ENCODE assay signal across 16 cellular contexts in genomic region chr2:54468643-54469042, GRCh38. TPM values are rescaled to one million over a fixed set of nuclear protein-coding genes. Genes with fewer than 3 reads are reported as not detected.
DNase-seq lines count a peak whose midpoint lies in the region; ATAC-seq and TF ChIP-seq lines count a peak whose summit lies in the region.
"Had no signal": no experiment of that assay in that cellular context is flagged by ENCODE, and none has a peak within 500 bp of the region (broad histone marks: within the 10 kb centered on the region; RNA-seq: fewer than 3 reads in every experiment).

No MANE protein-coding gene starts in this region.

- H3K4me3 ChIP-seq in suprapubic skin = no peak overlapping the region
- H3K4me3 ChIP-seq in right lobe of liver = no peak overlapping the region
- H3K4me3 ChIP-seq in neuronal stem cell (ENCODE audit: low read length in 2 of 2) = no peak overlapping the region

- H2BK15ac ChIP-seq in neuronal stem cell (ENCODE audit: low read length) = no peak overlapping the region

- peak; percentile 39 for DNase-seq in EL
- DNase-seq in WTC11 (ENCODE audit: low spot score) = no peak
- DNase-seq in glutamatergic neuron = no peak
- no peak for DNase-seq in suprapubic skin (ENCODE audit: low spot score in 2 of 2)
- DNase-seq in NCI-H2196 treated with DMSO at 0.1 percent for 48 hours (lab: John Stamatoyannopoulos, UW; ENCODE audit: unreplicated experiment) = no peak
- DNase-seq in right lobe of liver = no peak
- DNase-seq in neuronal stem cell (ENCODE audit: low spot score) = no peak
- DNase-seq: activated CD8-positive, alpha-beta T cell treated with anti-CD3 and anti-CD28 coated beads, Interleukin-2, amount 10 ng/mL, durations not matched to agents 7 days and 5 days; activated effector memory CD4-positive, alpha-beta T cell treated with anti-CD3 and anti-CD28 coated beads, Interleukin-2, amount 50 U/mL, for 16 hours; CD4-positive, alpha-beta memory T cell; H9; Karpas-422; mammary epithelial cell; NCI-H146 had no signal

- no peak overlapping the region for H3K9ac ChIP-seq in neuronal stem cell (ENCODE audit: low read depth, low read length, poor library complexity)

- 47% methylated on average over 2 of the region's 2 CpGs for WGBS in suprapubic skin
- WGBS in right lobe of liver (ENCODE audit: insufficient coverage, low coverage, low lambda C conversion rate, missing lambda C conversion rate) = 86% methylated on average over 2 of the region's 2 CpGs
- WGBS in neuronal stem cell (ENCODE audit: extremely low coverage in 2 of 2, insufficient read length in 2 of 2, insufficient replicate concordance in 1 of 2), 2 donors = no CpG with 5 or more reads among the region's 2 CpGs

- no peaks in the 10 kb centered on the region for H3K27me3 Mint-ChIP-seq in WTC11 (ENCODE audit: low read depth)
- peaks cover 3% of the 10 kb centered on the region for H3K27me3 Mint-ChIP-seq in glutamatergic neuron (ENCODE audit: unreplicated experiment)

- TF ChIP-seq CTCF in WTC11 (IDR thresholded peaks at IDR 0.05) (no peak), glutamatergic neuron (IDR thresholded peaks at IDR 0.05; ENCODE audit: partially characterized antibody, unreplicated experiment) (no peak), suprapubic skin (IDR thresholded peaks at IDR 0.05) (no peak), right lobe of liver (IDR thresholded peaks at IDR 0.05) (no peak)

- H3K36me3 ChIP-seq in suprapubic skin (no peaks in the 10 kb centered on the region), right lobe of liver (no peaks in the 10 kb centered on the region), neuronal stem cell (replicated peaks in 1 of 2; ENCODE audit: control insufficient read depth in 2 of 2, insufficient read depth in 2 of 2, low read length in 2 of 2) (no peaks in the 10 kb centered on the region)
- H3K36me3 ChIP-seq: neutrophil had no signal

- H4K8ac ChIP-seq in neuronal stem cell (ENCODE audit: low read depth, low read length) = no peak overlapping the region

- H3K36me3 Mint-ChIP-seq in WTC11 (no peaks in the 10 kb centered on the region), glutamatergic neuron (ENCODE audit: unreplicated experiment) (no peaks in the 10 kb centered on the region)
- H3K36me3 Mint-ChIP-seq: CD4-positive, alpha-beta memory T cell had no signal

- ATAC-seq in WTC11 = no peak
- no peak for ATAC-seq in GM19463 (IDR thresholded peaks at IDR 0.05; ENCODE audit: unreplicated experiment)
- ATAC-seq in right lobe of liver = no peak
- ATAC-seq: activated CD8-positive, alpha-beta T cell treated with anti-CD3 and anti-CD28 coated beads, Interleukin-2, amount 10 ng/mL, durations not matched to agents 7 days and 5 days had no signal

- no peaks in the 10 kb centered on the region for H3K79me1 ChIP-seq in neuronal stem cell (ENCODE audit: low read depth, low read length)

- peaks cover 55% of the 10 kb centered on the region for H3K4me1 Mint-ChIP-seq in WTC11
- peaks cover 57% of the 10 kb centered on the region for H3K4me1 Mint-ChIP-seq in glutamatergic neuron (ENCODE audit: low read depth, unreplicated experiment)
- H3K4me1 Mint-ChIP-seq: CD4-positive, alpha-beta memory T cell had no signal

- no peak overlapping the region for H2AFZ ChIP-seq in neuronal stem cell (ENCODE audit: low read length)

- H2BK120ac ChIP-seq in neuronal stem cell (ENCODE audit: low read depth, low read length) = no peak overlapping the region

- H3K9me3 ChIP-seq in suprapubic skin (no peaks in the 10 kb centered on the region), right lobe of liver (no peaks in the 10 kb centered on the region), neuronal stem cell (replicated peaks in 1 of 2; ENCODE audit: control insufficient read depth in 2 of 2, insufficient read depth in 1 of 2, low read depth in 1 of 2, low read length in 2 of 2) (no peaks in the 10 kb centered on the region)
- H3K9me3 ChIP-seq: neutrophil had no signal

- no peak overlapping the region for H3K4ac ChIP-seq in neuronal stem cell (ENCODE audit: low read length)

- POLR2A ChIA-PET in WTC11 (lab: Charles Lee) = no interaction called here

- H3K9me3 Mint-ChIP-seq in WTC11 (no peaks in the 10 kb centered on the region), glutamatergic neuron (ENCODE audit: unreplicated experiment) (peaks cover 2% of the 10 kb centered on the region)
- H3K9me3 Mint-ChIP-seq: CD4-positive, alpha-beta memory T cell; H9 had no signal

- intact Hi-C loops in right lobe of liver (cut with DNase I) = no loop called here

- no peak overlapping the region for H3K14ac ChIP-seq in neuronal stem cell (ENCODE audit: low read length)

- H3K4me2 ChIP-seq in neuronal stem cell (ENCODE audit: insufficient read depth, low read length, poor library complexity, severe bottlenecking) = no peak overlapping the region

- H3K27ac ChIP-seq in suprapubic skin (peak overlapping the region; percentile 59), right lobe of liver (no peak overlapping the region), neuronal stem cell (replicated peaks; ENCODE audit: low read length) (no peak overlapping the region)
- H3K27ac ChIP-seq: neutrophil had no signal

- peak overlapping the region; percentile 44; the same call in 1 of the 2 replicates for H3K27ac Mint-ChIP-seq in WTC11
- H3K27ac Mint-ChIP-seq in glutamatergic neuron (ENCODE audit: unreplicated experiment) = peak overlapping the region; percentile 97
- H3K27ac Mint-ChIP-seq: activated CD8-positive, alpha-beta T cell treated with anti-CD3 and anti-CD28 coated beads, Interleukin-2, amount 10 ng/mL, durations not matched to agents 7 days and 5 days; CD4-positive, alpha-beta memory T cell; H9 had no signal

- H3K27me3 ChIP-seq in suprapubic skin = no peaks in the 10 kb centered on the region
- H3K27me3 ChIP-seq in right lobe of liver = no peaks in the 10 kb centered on the region
- no peaks in the 10 kb centered on the region for H3K27me3 ChIP-seq in neuronal stem cell (ENCODE audit: control insufficient read depth in 3 of 3, insufficient read depth in 3 of 3, low read depth in 1 of 3, low read length in 3 of 3)
- H3K27me3 ChIP-seq: neutrophil had no signal

- H2BK5ac ChIP-seq in neuronal stem cell (ENCODE audit: low read length) = no peak overlapping the region

- no peak for TF ChIP-seq EP300 in suprapubic skin (IDR thresholded peaks at IDR 0.05)

- no peak overlapping the region for H2AK5ac ChIP-seq in neuronal stem cell (ENCODE audit: low read depth, low read length)

- TF ChIP-seq POLR2A in suprapubic skin (IDR thresholded peaks at IDR 0.05) (no peak), right lobe of liver (IDR thresholded peaks at IDR 0.05) (no peak)

- H2BK12ac ChIP-seq in neuronal stem cell (ENCODE audit: low read length) = no peak overlapping the region

- no peak overlapping the region for H4K91ac ChIP-seq in neuronal stem cell (ENCODE audit: low read depth, low read length, poor library complexity)

- H3K4me3 Mint-ChIP-seq in WTC11 = no peak overlapping the region
- H3K4me3 Mint-ChIP-seq in glutamatergic neuron (ENCODE audit: unreplicated experiment) = peak overlapping the region; percentile 76
- H3K4me3 Mint-ChIP-seq: activated CD8-positive, alpha-beta T cell treated with anti-CD3 and anti-CD28 coated beads, Interleukin-2, amount 10 ng/mL, durations not matched to agents 7 days and 5 days; CD4-positive, alpha-beta memory T cell; H9 had no signal

- CTCF ChIA-PET in WTC11 (lab: Charles Lee) = interaction anchor here (1.9 kb wide), 1 partner anchor 34 kb away, joined by 9 read pairs; no protein-coding TSS in a partner anchor

- H3K4me1 ChIP-seq in suprapubic skin (peaks cover 38% of the 10 kb centered on the region), right lobe of liver (peaks cover 0 to 4% (median 0%) of the 10 kb centered on the region in 4 donors), neuronal stem cell (ENCODE audit: control insufficient read depth in 2 of 2, insufficient read depth in 1 of 2, low read depth in 1 of 2, low read length in 2 of 2) (no peaks in the 10 kb centered on the region)

- H3K18ac ChIP-seq in neuronal stem cell (ENCODE audit: low read length) = no peak overlapping the region

- no peak overlapping the region for H3K23ac ChIP-seq in neuronal stem cell (ENCODE audit: low read depth, low read length, poor library complexity)

TF ChIP-seq in WTC11, 78 proteins besides CTCF, POLR2A, EP300 and RAD21 (continues in another document):
- TF ChIP-seq ZNF281 (CRISPR knock-in tag; IDR thresholded peaks at IDR 0.05) = no peak
- TF ChIP-seq, protein P1, sequence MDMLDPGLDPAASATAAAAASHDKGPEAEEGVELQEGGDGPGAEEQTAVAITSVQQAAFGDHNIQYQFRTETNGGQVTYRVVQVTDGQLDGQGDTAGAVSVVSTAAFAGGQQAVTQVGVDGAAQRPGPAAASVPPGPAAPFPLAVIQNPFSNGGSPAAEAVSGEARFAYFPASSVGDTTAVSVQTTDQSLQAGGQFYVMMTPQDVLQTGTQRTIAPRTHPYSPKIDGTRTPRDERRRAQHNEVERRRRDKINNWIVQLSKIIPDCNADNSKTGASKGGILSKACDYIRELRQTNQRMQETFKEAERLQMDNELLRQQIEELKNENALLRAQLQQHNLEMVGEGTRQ (CRISPR knock-in tag; IDR thresholded peaks at IDR 0.05) = no peak
- TF ChIP-seq GTF2I (CRISPR knock-in tag; conservative IDR thresholded peaks at IDR 0.05) = no peak

RNA-seq across cellular contexts. Expression of gene SPTBN1, which starts 12.5 kb away (rescaled TPM):
- 171 to 204 TPM (median 172 TPM) in 3 replicates for total RNA-seq in WTC11 (2021)
- 385 TPM for total RNA-seq in glutamatergic neuron (ENCODE audit: unreplicated experiment)
- 100 to 1,000 TPM; 173 to 250 (median 203) TPM for total RNA-seq in suprapubic skin
- total RNA-seq in right lobe of liver = 100 to 1,000 TPM; 107 to 315 (median 227) TPM
- 27.6 TPM for polyA plus RNA-seq in neuronal stem cell (2013, experiment 1 of 2)
- polyA plus RNA-seq in neuronal stem cell (2013, experiment 2 of 2) = 28.3 TPM
